1 cellular context compared by ENCODE assay signal in the genomic region with DNA sequence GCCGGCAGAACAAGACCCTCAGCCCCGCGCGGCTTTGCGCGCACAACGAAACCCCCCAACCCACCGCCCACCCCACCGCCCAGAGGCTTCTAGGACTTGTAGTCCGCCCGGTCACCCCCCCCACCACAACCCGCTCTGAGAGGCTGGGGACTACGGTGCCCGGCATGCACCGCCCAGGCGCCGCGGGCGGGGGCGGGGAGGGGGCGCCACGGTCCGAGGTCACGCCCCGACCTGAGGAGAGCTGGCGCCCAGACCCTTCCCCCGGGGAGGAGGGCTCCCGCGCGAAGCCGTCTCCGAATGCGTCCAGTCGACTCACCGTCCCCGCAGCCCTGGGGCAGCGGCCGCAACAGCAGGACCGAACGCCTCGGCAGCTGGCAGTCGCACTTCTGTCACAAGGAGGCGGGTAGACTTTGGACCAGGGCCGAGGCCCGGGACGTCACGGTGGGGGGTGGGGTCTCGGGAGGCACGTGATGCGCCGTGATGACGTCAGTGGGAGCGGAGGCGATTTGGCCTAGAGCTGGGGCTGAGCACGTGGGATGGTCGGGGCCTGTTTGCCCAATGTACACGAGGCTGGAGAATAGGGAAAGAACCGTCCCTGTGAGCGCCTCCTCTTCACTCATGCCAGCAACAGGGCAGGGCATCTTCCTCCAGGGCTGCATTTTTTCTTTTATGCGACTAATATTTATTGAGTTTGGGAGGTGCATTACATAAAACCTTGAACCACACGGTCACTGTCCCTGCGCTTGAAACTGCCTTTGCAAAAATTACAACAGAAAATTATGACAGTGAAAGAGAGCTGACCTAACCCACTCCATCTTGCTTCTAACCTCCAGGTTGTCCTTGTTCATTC.
TF ChIP-seq lines count a peak whose summit lies in the region.

Gene CDIP1 (minus strand): TSS at position 388 of the 850 bp plus-strand sequence. CDS start 24,643 bp downstream, outside the sequence.

TF ChIP-seq in HepG2, 621 proteins besides CTCF, POLR2A, EP300 and RAD21 (continued from another document and continues in another):
- TF ChIP-seq ZNF720 (CRISPR knock-in tag; IDR thresholded peaks at IDR 0.05) (0 out of 2 replicates have a peak, but pooled peaks have one; percentile 54), DPF2 (CRISPR knock-in tag; IDR thresholded peaks at IDR 0.05; ENCODE audit: borderline replicate concordance, low read depth) (0 out of 2 replicates have a peak, but pooled peaks have one; percentile 48), ZNF256 (CRISPR knock-in tag; conservative IDR thresholded peaks at IDR 0.05) (peak; percentile 99), ZNF564 (CRISPR knock-in tag; IDR thresholded peaks at IDR 0.05) (peak; percentile 94), MIER3 (CRISPR knock-in tag; IDR thresholded peaks at IDR 0.05; ENCODE audit: borderline replicate concordance) (peak; percentile 98; the same call in 1 of the 2 replicates), ZBTB21 (CRISPR knock-in tag; IDR thresholded peaks at IDR 0.05) (peak; percentile 89), MIXL1 (CRISPR knock-in tag; IDR thresholded peaks at IDR 0.05) (peak; percentile 97), ZNF562 (CRISPR knock-in tag; IDR thresholded peaks at IDR 0.05; ENCODE audit: borderline replicate concordance) (peak; percentile 94), ONECUT2 (CRISPR knock-in tag; IDR thresholded peaks at IDR 0.05) (peak; percentile 79), HDAC6 (IDR thresholded peaks at IDR 0.05; ENCODE audit: low read depth, low read length) (no peak), ZNF629 (CRISPR knock-in tag; conservative IDR thresholded peaks at IDR 0.05) (peak; percentile 51; the same call in 1 of the 2 replicates), ZMYM3 (CRISPR knock-in tag; IDR thresholded peaks at IDR 0.05) (peak; percentile 60; the same call in 1 of the 2 replicates), ZNF503 (CRISPR knock-in tag; IDR thresholded peaks at IDR 0.05) (peak; percentile 85; the same call in 1 of the 2 replicates), CHD4 (IDR thresholded peaks at IDR 0.05; ENCODE audit: borderline replicate concordance, low read length) (no peak), JARID2 (CRISPR knock-in tag; IDR thresholded peaks at IDR 0.05; ENCODE audit: insufficient replicate concordance) (peak; percentile 85), BRCA1 (CRISPR knock-in tag; IDR thresholded peaks at IDR 0.05) (peak; percentile 96), KLF15 (CRISPR knock-in tag; IDR thresholded peaks at IDR 0.05; ENCODE audit: borderline replicate concordance) (peak; percentile 99), ZNF432 (CRISPR knock-in tag; IDR thresholded peaks at IDR 0.05; ENCODE audit: borderline replicate concordance) (peak; percentile 82; the same call in 1 of the 2 replicates), KLF16 (CRISPR knock-in tag; IDR thresholded peaks at IDR 0.05) (peak; percentile 98 to 100), ISL2 (CRISPR knock-in tag; IDR thresholded peaks at IDR 0.05) (peak; percentile 86), ZNF337 (CRISPR knock-in tag; IDR thresholded peaks at IDR 0.05; ENCODE audit: borderline replicate concordance, low read depth) (0 out of 2 replicates have a peak, but pooled peaks have one; percentile 88), PRMT3 (CRISPR knock-in tag; IDR thresholded peaks at IDR 0.05; ENCODE audit: borderline replicate concordance, low read depth) (peak; percentile 98), ZSCAN30 (CRISPR knock-in tag; IDR thresholded peaks at IDR 0.05) (peak; percentile 99), ETV6 (CRISPR knock-in tag; conservative IDR thresholded peaks at IDR 0.05) (peak; percentile 89), NFE2L1 (CRISPR knock-in tag; IDR thresholded peaks at IDR 0.05; ENCODE audit: borderline replicate concordance) (peak; percentile 90; the same call in 1 of the 2 replicates), TCF7L2 (IDR thresholded peaks at IDR 0.05; ENCODE audit: low read depth, low read length) (no peak), PHF8 (CRISPR knock-in tag; IDR thresholded peaks at IDR 0.05) (peak; percentile 92), ZNF614 (CRISPR knock-in tag; IDR thresholded peaks at IDR 0.05; ENCODE audit: borderline replicate concordance) (peak; percentile 98), ZNF263 (CRISPR knock-in tag; IDR thresholded peaks at IDR 0.05) (peak; percentile 89), GATAD2A (CRISPR knock-in tag; IDR thresholded peaks at IDR 0.05) (peak; percentile 90), THRA (CRISPR knock-in tag; IDR thresholded peaks at IDR 0.05; ENCODE audit: borderline replicate concordance) (peak; percentile 87)
- TF ChIP-seq, protein P1, sequence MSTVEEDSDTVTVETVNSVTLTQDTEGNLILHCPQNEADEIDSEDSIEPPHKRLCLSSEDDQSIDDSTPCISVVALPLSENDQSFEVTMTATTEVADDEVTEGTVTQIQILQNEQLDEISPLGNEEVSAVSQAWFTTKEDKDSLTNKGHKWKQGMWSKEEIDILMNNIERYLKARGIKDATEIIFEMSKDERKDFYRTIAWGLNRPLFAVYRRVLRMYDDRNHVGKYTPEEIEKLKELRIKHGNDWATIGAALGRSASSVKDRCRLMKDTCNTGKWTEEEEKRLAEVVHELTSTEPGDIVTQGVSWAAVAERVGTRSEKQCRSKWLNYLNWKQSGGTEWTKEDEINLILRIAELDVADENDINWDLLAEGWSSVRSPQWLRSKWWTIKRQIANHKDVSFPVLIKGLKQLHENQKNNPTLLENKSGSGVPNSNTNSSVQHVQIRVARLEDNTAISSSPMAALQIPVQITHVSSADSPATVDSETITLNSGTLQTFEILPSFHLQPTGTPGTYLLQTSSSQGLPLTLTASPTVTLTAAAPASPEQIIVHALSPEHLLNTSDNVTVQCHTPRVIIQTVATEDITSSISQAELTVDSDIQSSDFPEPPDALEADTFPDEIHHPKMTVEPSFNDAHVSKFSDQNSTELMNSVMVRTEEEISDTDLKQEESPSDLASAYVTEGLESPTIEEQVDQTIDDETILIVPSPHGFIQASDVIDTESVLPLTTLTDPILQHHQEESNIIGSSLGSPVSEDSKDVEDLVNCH (CRISPR knock-in tag; IDR thresholded peaks at IDR 0.05), result peak; percentile 93; the same call in 1 of the 2 replicates
- TF ChIP-seq, protein P2, sequence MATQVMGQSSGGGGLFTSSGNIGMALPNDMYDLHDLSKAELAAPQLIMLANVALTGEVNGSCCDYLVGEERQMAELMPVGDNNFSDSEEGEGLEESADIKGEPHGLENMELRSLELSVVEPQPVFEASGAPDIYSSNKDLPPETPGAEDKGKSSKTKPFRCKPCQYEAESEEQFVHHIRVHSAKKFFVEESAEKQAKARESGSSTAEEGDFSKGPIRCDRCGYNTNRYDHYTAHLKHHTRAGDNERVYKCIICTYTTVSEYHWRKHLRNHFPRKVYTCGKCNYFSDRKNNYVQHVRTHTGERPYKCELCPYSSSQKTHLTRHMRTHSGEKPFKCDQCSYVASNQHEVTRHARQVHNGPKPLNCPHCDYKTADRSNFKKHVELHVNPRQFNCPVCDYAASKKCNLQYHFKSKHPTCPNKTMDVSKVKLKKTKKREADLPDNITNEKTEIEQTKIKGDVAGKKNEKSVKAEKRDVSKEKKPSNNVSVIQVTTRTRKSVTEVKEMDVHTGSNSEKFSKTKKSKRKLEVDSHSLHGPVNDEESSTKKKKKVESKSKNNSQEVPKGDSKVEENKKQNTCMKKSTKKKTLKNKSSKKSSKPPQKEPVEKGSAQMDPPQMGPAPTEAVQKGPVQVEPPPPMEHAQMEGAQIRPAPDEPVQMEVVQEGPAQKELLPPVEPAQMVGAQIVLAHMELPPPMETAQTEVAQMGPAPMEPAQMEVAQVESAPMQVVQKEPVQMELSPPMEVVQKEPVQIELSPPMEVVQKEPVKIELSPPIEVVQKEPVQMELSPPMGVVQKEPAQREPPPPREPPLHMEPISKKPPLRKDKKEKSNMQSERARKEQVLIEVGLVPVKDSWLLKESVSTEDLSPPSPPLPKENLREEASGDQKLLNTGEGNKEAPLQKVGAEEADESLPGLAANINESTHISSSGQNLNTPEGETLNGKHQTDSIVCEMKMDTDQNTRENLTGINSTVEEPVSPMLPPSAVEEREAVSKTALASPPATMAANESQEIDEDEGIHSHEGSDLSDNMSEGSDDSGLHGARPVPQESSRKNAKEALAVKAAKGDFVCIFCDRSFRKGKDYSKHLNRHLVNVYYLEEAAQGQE (IDR thresholded peaks at IDR 0.05; ENCODE audit: borderline replicate concordance in 1 of 2, low read depth in 1 of 2, low read length in 2 of 2), result no peak; a peak in 1 of 4 replicates
- TF ChIP-seq, protein P3, sequence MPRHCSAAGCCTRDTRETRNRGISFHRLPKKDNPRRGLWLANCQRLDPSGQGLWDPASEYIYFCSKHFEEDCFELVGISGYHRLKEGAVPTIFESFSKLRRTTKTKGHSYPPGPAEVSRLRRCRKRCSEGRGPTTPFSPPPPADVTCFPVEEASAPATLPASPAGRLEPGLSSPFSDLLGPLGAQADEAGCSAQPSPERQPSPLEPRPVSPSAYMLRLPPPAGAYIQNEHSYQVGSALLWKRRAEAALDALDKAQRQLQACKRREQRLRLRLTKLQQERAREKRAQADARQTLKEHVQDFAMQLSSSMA (CRISPR knock-in tag; IDR thresholded peaks at IDR 0.05), result peak; percentile 97; the same call in 1 of the 2 replicates
- TF ChIP-seq, protein P4, sequence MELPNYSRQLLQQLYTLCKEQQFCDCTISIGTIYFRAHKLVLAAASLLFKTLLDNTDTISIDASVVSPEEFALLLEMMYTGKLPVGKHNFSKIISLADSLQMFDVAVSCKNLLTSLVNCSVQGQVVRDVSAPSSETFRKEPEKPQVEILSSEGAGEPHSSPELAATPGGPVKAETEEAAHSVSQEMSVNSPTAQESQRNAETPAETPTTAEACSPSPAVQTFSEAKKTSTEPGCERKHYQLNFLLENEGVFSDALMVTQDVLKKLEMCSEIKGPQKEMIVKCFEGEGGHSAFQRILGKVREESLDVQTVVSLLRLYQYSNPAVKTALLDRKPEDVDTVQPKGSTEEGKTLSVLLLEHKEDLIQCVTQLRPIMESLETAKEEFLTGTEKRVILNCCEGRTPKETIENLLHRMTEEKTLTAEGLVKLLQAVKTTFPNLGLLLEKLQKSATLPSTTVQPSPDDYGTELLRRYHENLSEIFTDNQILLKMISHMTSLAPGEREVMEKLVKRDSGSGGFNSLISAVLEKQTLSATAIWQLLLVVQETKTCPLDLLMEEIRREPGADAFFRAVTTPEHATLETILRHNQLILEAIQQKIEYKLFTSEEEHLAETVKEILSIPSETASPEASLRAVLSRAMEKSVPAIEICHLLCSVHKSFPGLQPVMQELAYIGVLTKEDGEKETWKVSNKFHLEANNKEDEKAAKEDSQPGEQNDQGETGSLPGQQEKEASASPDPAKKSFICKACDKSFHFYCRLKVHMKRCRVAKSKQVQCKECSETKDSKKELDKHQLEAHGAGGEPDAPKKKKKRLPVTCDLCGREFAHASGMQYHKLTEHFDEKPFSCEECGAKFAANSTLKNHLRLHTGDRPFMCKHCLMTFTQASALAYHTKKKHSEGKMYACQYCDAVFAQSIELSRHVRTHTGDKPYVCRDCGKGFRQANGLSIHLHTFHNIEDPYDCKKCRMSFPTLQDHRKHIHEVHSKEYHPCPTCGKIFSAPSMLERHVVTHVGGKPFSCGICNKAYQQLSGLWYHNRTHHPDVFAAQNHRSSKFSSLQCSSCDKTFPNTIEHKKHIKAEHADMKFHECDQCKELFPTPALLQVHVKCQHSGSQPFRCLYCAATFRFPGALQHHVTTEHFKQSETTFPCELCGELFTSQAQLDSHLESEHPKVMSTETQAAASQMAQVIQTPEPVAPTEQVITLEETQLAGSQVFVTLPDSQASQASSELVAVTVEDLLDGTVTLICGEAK (IDR thresholded peaks at IDR 0.05), result no peak
- TF ChIP-seq, protein P4 (CRISPR knock-in tag; IDR thresholded peaks at IDR 0.05), result peak; percentile 95
